ENCODE assay signal across 1 cellular context in genomic region chr15:84599906-84600305, GRCh38.
TF ChIP-seq lines count a peak whose summit lies in the region.

No MANE protein-coding gene starts in this region.

TF ChIP-seq in GM23338, 12 proteins besides CTCF, POLR2A, EP300 and RAD21 (continued from another document):
- no peak for TF ChIP-seq ZNF462 (CRISPR knock-in tag; IDR thresholded peaks at IDR 0.05)
- no peak for TF ChIP-seq EZH2phosphoT487 (IDR thresholded peaks at IDR 0.05; ENCODE audit: unreplicated experiment)
- no peak for TF ChIP-seq ZNF114 (CRISPR knock-in tag; IDR thresholded peaks at IDR 0.05)
